Comparison of ENCODE assay signal across 7 cellular contexts in genomic region chr2:64645014-64645418, GRCh38. TPM values are rescaled to one million over a fixed set of nuclear protein-coding genes. Genes with fewer than 3 reads are reported as not detected.
DNase-seq lines count a peak whose midpoint lies in the region; TF ChIP-seq lines count a peak whose summit lies in the region.

No MANE protein-coding gene starts in this region.

- H3K36me3 ChIP-seq in liver (ENCODE audit: control insufficient read depth in 4 of 4, insufficient read depth in 3 of 4, low read depth in 1 of 4, low read length in 3 of 4) = no peaks in the 10 kb centered on the region
- H3K36me3 ChIP-seq in subcutaneous abdominal adipose tissue (ENCODE audit: control insufficient read depth in 5 of 5, insufficient read depth in 5 of 5, low read length in 5 of 5) = peaks cover 0 to 3% (median 0%) of the 10 kb centered on the region in 5 donors

- H3K27me3 ChIP-seq in liver (ENCODE audit: control insufficient read depth in 4 of 4, insufficient read depth in 4 of 4, low read length in 3 of 4) (no peaks in the 10 kb centered on the region), subcutaneous abdominal adipose tissue (ENCODE audit: control insufficient read depth in 5 of 5, insufficient read depth in 4 of 5, low read length in 5 of 5) (no peaks in the 10 kb centered on the region)

- DNase-seq in GM10266 (ENCODE audit: extremely low spot score) (no peak), M059J (ENCODE audit: low read depth) (peak; percentile 71), SHP77 treated with DMSO at 0.1 percent for 48 hours (lab: John Stamatoyannopoulos, UW) (peak; percentile 54), middle frontal gyrus (ENCODE audit: extremely low spot score, low spot score) (no peak)

- 3% methylated on average over 17 of the region's 17 CpGs for WGBS in liver

- no peaks in the 10 kb centered on the region for H3K9me3 ChIP-seq in liver (ENCODE audit: control insufficient read depth in 4 of 4, low read length in 3 of 4)
- H3K9me3 ChIP-seq in subcutaneous abdominal adipose tissue (ENCODE audit: control insufficient read depth in 5 of 5, low read length in 5 of 5) = no peaks in the 10 kb centered on the region

- H3K9ac ChIP-seq in liver (ENCODE audit: low read depth in 1 of 2, low read length in 2 of 2) (peak overlapping the region; percentile 50 to 67), subcutaneous abdominal adipose tissue (ENCODE audit: low read length in 5 of 5) (peak overlapping the region; percentile 73 to 78 (median 75))

- H3K4me1 ChIP-seq in liver (ENCODE audit: control insufficient read depth in 4 of 4, insufficient read depth in 4 of 4, low read length in 3 of 4) = peaks cover 11 to 83% (median 51%) of the 10 kb centered on the region in 4 donors
- H3K4me1 ChIP-seq in subcutaneous abdominal adipose tissue (ENCODE audit: control insufficient read depth in 5 of 5, insufficient read depth in 5 of 5, low read length in 5 of 5) = peaks cover 2 to 65% (median 50%) of the 10 kb centered on the region in 5 donors

- TF ChIP-seq CTCF in GM10266 (IDR thresholded peaks at IDR 0.05; ENCODE audit: control insufficient read depth, insufficient read depth, low read depth, missing control alignments) (peak; percentile 13), liver (IDR thresholded peaks at IDR 0.05; ENCODE audit: low read depth, low read length, missing input control) (no peak)

- H3K4me3 ChIP-seq in liver (ENCODE audit: low read depth in 1 of 3, low read length in 3 of 3) (peak overlapping the region; percentile 12 to 35 (median 19)), subcutaneous abdominal adipose tissue (ENCODE audit: low read depth in 1 of 5, low read length in 5 of 5) (peak overlapping the region; percentile 58 to 72 (median 66))

- TF ChIP-seq RAD21 in liver (IDR thresholded peaks at IDR 0.05) = peak; percentile 23 to 32

- H3K27ac ChIP-seq in cingulate gyrus (ENCODE audit: low read depth, low read length) (peak overlapping the region; percentile 50), liver (ENCODE audit: low read depth in 1 of 2, low read length in 2 of 2) (peak overlapping the region; percentile 89), subcutaneous abdominal adipose tissue (ENCODE audit: low read depth, low read length) (peak overlapping the region; percentile 80)

TF ChIP-seq in liver, 16 proteins besides CTCF, POLR2A, EP300 and RAD21:
- TF ChIP-seq REST (IDR thresholded peaks at IDR 0.05) (no peak), YY1 (IDR thresholded peaks at IDR 0.05) (peak; percentile 11), ZBTB33 (IDR thresholded peaks at IDR 0.05) (no peak)

RNA-seq across cellular contexts. Expression of gene SERTAD2, which starts 8.7 kb away (rescaled TPM):
- total RNA-seq in M059J (2014; rRNA removed; shearing (Covaris generic)) = 10.0 and 16.9 TPM in 2 replicates
- 10 to 100 TPM in 1 of 2 donors, 1 to 10 TPM in 1; 5.8 to 13.3 TPM for total RNA-seq in liver
- polyA plus RNA-seq in liver = 1 to 10 TPM; 5.1 to 7.1 TPM

Comparison
In these comparisons a context has a peak if more than half of its experiments do, and no peak if none do; other contexts are left out.
1. DNase-seq: peak in M059J (single experiment) and SHP77 treated with DMSO at 0.1 percent for 48 hours (single experiment); none in GM10266 (single experiment) and middle frontal gyrus (single experiment).
2. Peak in every context shown above with its lines, with median percentiles within 50 percentile points of each other: H3K27ac ChIP-seq.